Comparison of ENCODE assay signal across 8 cellular contexts in the genomic region with DNA sequence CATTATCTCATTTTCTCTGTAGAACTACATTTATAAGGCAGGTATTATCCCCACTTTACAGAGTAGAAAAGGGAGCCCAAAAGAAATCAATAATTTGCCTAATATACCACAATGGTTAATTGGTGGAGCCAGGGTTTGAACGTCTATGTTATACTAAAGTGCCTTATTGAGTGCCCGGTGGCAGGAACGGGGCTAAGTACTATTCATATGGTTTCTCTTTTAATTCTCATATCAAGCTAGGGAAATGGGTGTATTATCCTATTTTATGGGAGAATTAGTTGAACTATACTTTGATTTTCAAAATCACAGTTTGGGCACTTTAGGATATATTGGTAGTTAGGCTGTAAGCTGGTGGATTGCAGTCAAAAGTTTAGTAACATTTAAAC. TPM values are rescaled to one million over a fixed set of nuclear protein-coding genes. Genes with fewer than 3 reads are reported as not detected.
DNase-seq lines count a peak whose midpoint lies in the region; ATAC-seq lines count a peak whose summit lies in the region.

No MANE protein-coding gene starts in this region.

- H2AFZ ChIP-seq in Karpas-422 (ENCODE audit: low read length), result peak overlapping the region; percentile 54; the same call in 1 of the 2 replicates

- peaks cover 37% of the 10 kb centered on the region for H3K4me1 ChIP-seq in BLaER1
- H3K4me1 ChIP-seq in Karpas-422 (ENCODE audit: low read length), result peaks cover 28% of the 10 kb centered on the region

- H3K36me3 Mint-ChIP-seq in natural killer cell treated with Interleukin-12 subunit alpha and Interleukin-12 subunit beta and Interleukin-15 and Interleukin-18, amount 100 ng/mL, for 72 hours, result no peaks in the 10 kb centered on the region

- ATAC-seq in natural killer cell treated with Interleukin-12 subunit alpha and Interleukin-12 subunit beta and Interleukin-15 and Interleukin-18, amount 100 ng/mL, for 72 hours, result no peak
- no peak for ATAC-seq in GM21423 (IDR thresholded peaks at IDR 0.05; ENCODE audit: unreplicated experiment)

- H3K79me2 ChIP-seq in Karpas-422 (ENCODE audit: low read length), result peaks cover 37% of the 10 kb centered on the region

- no peaks in the 10 kb centered on the region for H3K9me2 ChIP-seq in Karpas-422 (replicated peaks; ENCODE audit: insufficient read depth, low read length)

- H3K36me3 ChIP-seq in BLaER1, result peaks cover 39% of the 10 kb centered on the region
- H3K36me3 ChIP-seq in Karpas-422 (ENCODE audit: insufficient read depth, low read length), result peaks cover 23% of the 10 kb centered on the region; the same call in 1 of the 2 replicates

- H3K4me3 ChIP-seq in BLaER1 (peak overlapping the region; percentile 80), Karpas-422 (ENCODE audit: low read length) (peak overlapping the region; percentile 78)

- no peaks in the 10 kb centered on the region for H4K20me1 ChIP-seq in BLaER1
- no peaks in the 10 kb centered on the region for H4K20me1 ChIP-seq in Karpas-422 (ENCODE audit: insufficient read depth, low read depth, low read length)

- no peaks in the 10 kb centered on the region for H3K9me3 Mint-ChIP-seq in natural killer cell treated with Interleukin-12 subunit alpha and Interleukin-12 subunit beta and Interleukin-15 and Interleukin-18, amount 100 ng/mL, for 72 hours

- no peaks in the 10 kb centered on the region for H3K27me3 Mint-ChIP-seq in natural killer cell treated with Interleukin-12 subunit alpha and Interleukin-12 subunit beta and Interleukin-15 and Interleukin-18, amount 100 ng/mL, for 72 hours

- H3K4me2 ChIP-seq in BLaER1 (peak overlapping the region; percentile 68), Karpas-422 (ENCODE audit: low read depth, low read length, poor library complexity, severe bottlenecking) (peak overlapping the region; percentile 96)

- H3K27ac ChIP-seq in BLaER1, result peak overlapping the region; percentile 78; the same call in 1 of the 2 replicates
- peak overlapping the region; percentile 67 for H3K27ac ChIP-seq in Karpas-422 (ENCODE audit: low read length)
- peak overlapping the region; percentile 94 for H3K27ac ChIP-seq in cingulate gyrus (ENCODE audit: low read depth, low read length)

- H3K9me3 ChIP-seq in BLaER1, result no peaks in the 10 kb centered on the region
- no peaks in the 10 kb centered on the region for H3K9me3 ChIP-seq in Karpas-422 (ENCODE audit: low read length)

- peaks cover 13 to 32% of the 10 kb centered on the region in 2 donors for H3K4me1 Mint-ChIP-seq in natural killer cell treated with Interleukin-12 subunit alpha and Interleukin-12 subunit beta and Interleukin-15 and Interleukin-18, amount 100 ng/mL, for 72 hours (ENCODE audit: low read depth in 2 of 2)

- no peak for DNase-seq in Karpas-422
- no peak for DNase-seq in natural killer cell treated with Interleukin-12 subunit alpha and Interleukin-12 subunit beta and Interleukin-15 and Interleukin-18, amount 100 ng/mL, for 72 hours (ENCODE audit: low spot score)
- DNase-seq in AG08396 (ENCODE audit: low spot score), result no peak
- DNase-seq in SKM-1 (lab: John Stamatoyannopoulos, UW; ENCODE audit: unreplicated experiment), result no peak
- DNase-seq in HPDE6-E6E7 (ENCODE audit: extremely low spot score), result no peak

- H3K27ac Mint-ChIP-seq in natural killer cell treated with Interleukin-12 subunit alpha and Interleukin-12 subunit beta and Interleukin-15 and Interleukin-18, amount 100 ng/mL, for 72 hours, result peak overlapping the region; percentile 90 to 94

- peak overlapping the region; percentile 83 for H3K9ac ChIP-seq in BLaER1
- peak overlapping the region; percentile 79 for H3K9ac ChIP-seq in Karpas-422 (ENCODE audit: low read length)

- H3K27me3 ChIP-seq in BLaER1 (no peaks in the 10 kb centered on the region), Karpas-422 (ENCODE audit: low read length) (no peaks in the 10 kb centered on the region)

- peak overlapping the region; percentile 99 for H3K4me3 Mint-ChIP-seq in natural killer cell treated with Interleukin-12 subunit alpha and Interleukin-12 subunit beta and Interleukin-15 and Interleukin-18, amount 100 ng/mL, for 72 hours

RNA-seq across cellular contexts. Expression of a gene that starts 1.5 kb away (rescaled TPM):
- 15.0 and 21.7 TPM in 2 replicates for total RNA-seq in Karpas-422 (2014; rRNA removed; shearing (Covaris generic); ENCODE audit: low replicate concordance)
- 10 to 100 TPM; 16.4 to 25.6 TPM for total RNA-seq in natural killer cell treated with Interleukin-12 subunit alpha and Interleukin-12 subunit beta and Interleukin-15 and Interleukin-18, amount 100 ng/mL, for 72 hours

RNA-seq across cellular contexts. Expression of a gene that starts 39.4 kb away (rescaled TPM):
- 3,600 and 7,010 TPM in 2 replicates for total RNA-seq in Karpas-422 (2014; rRNA removed; shearing (Covaris generic); ENCODE audit: low replicate concordance)
- 100 to 1,000 TPM; 677 to 822 TPM for total RNA-seq in natural killer cell treated with Interleukin-12 subunit alpha and Interleukin-12 subunit beta and Interleukin-15 and Interleukin-18, amount 100 ng/mL, for 72 hours

RNA-seq across cellular contexts. Expression of a gene that starts 49.0 kb away (rescaled TPM):
- total RNA-seq in Karpas-422 (2014; rRNA removed; shearing (Covaris generic); ENCODE audit: low replicate concordance), result 19.0 and 28.9 TPM in 2 replicates
- total RNA-seq in natural killer cell treated with Interleukin-12 subunit alpha and Interleukin-12 subunit beta and Interleukin-15 and Interleukin-18, amount 100 ng/mL, for 72 hours, result 10 to 100 TPM; 27.7 to 35.8 TPM

RNA-seq across cellular contexts. Expression of a gene that starts 53.1 kb away (rescaled TPM):
- 18.6 and 20.2 TPM in 2 replicates for total RNA-seq in Karpas-422 (2014; rRNA removed; shearing (Covaris generic); ENCODE audit: low replicate concordance)
- total RNA-seq in natural killer cell treated with Interleukin-12 subunit alpha and Interleukin-12 subunit beta and Interleukin-15 and Interleukin-18, amount 100 ng/mL, for 72 hours, result 10 to 100 TPM; 14.9 to 20.6 TPM
